ENCODE assay signal across 2 cellular contexts in genomic region chr19:6414033-6414643, GRCh38.
TF ChIP-seq lines count a peak whose summit lies in the region.

No MANE protein-coding gene starts in this region.

TF ChIP-seq in IMR-90, 13 proteins besides CTCF, POLR2A, EP300 and RAD21:
- TF ChIP-seq USF2 (IDR thresholded peaks at IDR 0.05; ENCODE audit: low read depth, low read length) (no peak), CEBPB (IDR thresholded peaks at IDR 0.05; ENCODE audit: low read depth, low read length) (no peak), CHD1 (IDR thresholded peaks at IDR 0.05; ENCODE audit: low read depth, low read length) (no peak), MAZ (IDR thresholded peaks at IDR 0.05; ENCODE audit: borderline replicate concordance, low read depth, low read length) (no peak), SMC3 (IDR thresholded peaks at IDR 0.05; ENCODE audit: low read depth, low read length) (no peak), RCOR1 (IDR thresholded peaks at IDR 0.05; ENCODE audit: insufficient replicate concordance, low read length) (no peak), RFX5 (IDR thresholded peaks at IDR 0.05; ENCODE audit: low read depth, low read length) (no peak), BHLHE40 (IDR thresholded peaks at IDR 0.05; ENCODE audit: low read depth, low read length) (no peak), NFE2L2 (IDR thresholded peaks at IDR 0.05; ENCODE audit: low read depth, low read length) (no peak), FOS (IDR thresholded peaks at IDR 0.05; ENCODE audit: low read depth, low read length) (no peak), MAFK (IDR thresholded peaks at IDR 0.05; ENCODE audit: low read depth, low read length) (no peak), MXI1 (IDR thresholded peaks at IDR 0.05; ENCODE audit: borderline replicate concordance, low read depth, low read length) (no peak)
- TF ChIP-seq, protein P1, sequence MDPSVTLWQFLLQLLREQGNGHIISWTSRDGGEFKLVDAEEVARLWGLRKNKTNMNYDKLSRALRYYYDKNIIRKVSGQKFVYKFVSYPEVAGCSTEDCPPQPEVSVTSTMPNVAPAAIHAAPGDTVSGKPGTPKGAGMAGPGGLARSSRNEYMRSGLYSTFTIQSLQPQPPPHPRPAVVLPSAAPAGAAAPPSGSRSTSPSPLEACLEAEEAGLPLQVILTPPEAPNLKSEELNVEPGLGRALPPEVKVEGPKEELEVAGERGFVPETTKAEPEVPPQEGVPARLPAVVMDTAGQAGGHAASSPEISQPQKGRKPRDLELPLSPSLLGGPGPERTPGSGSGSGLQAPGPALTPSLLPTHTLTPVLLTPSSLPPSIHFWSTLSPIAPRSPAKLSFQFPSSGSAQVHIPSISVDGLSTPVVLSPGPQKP (IDR thresholded peaks at IDR 0.05; ENCODE audit: borderline replicate concordance, low read depth, low read length): no peak
TF ChIP-seq in IMR-90: peak in this region for 0.

TF ChIP-seq in endothelial cell of umbilical vein, 7 proteins besides CTCF, POLR2A, EP300 and RAD21:
- no peak for TF ChIP-seq MYC (IDR thresholded peaks at IDR 0.05; ENCODE audit: low read depth, low read length)
- TF ChIP-seq FOS (IDR thresholded peaks at IDR 0.05; ENCODE audit: borderline replicate concordance, insufficient read depth, low read length): no peak
- no peak for TF ChIP-seq MAX (IDR thresholded peaks at IDR 0.05; ENCODE audit: insufficient read depth, insufficient read length)
- TF ChIP-seq POLR2AphosphoS5 (IDR thresholded peaks at IDR 0.05; ENCODE audit: insufficient read depth, low read depth, low read length): no peak
- TF ChIP-seq JUN (IDR thresholded peaks at IDR 0.05; ENCODE audit: borderline replicate concordance, insufficient read depth, insufficient read length, low read depth): no peak
- no peak for TF ChIP-seq GATA2 (IDR thresholded peaks at IDR 0.05; ENCODE audit: insufficient read depth, insufficient read length, low read depth, low read length)
- no peak for TF ChIP-seq EZH2 (IDR thresholded peaks at IDR 0.05; ENCODE audit: borderline replicate concordance, low read depth, low read length, severe bottlenecking)
